Comparison of ENCODE assay signal across 8 cellular contexts in genomic region chr16:29863669-29863984, GRCh38. TPM values are rescaled to one million over a fixed set of nuclear protein-coding genes. Genes with fewer than 3 reads are reported as not detected.
DNase-seq lines count a peak whose midpoint lies in the region; ATAC-seq and TF ChIP-seq lines count a peak whose summit lies in the region.

No MANE protein-coding gene starts in this region.

- H3K4me1 ChIP-seq in NT2/D1 (ENCODE audit: insufficient read depth, insufficient read length) = peaks cover 7% of the 10 kb centered on the region
- peaks cover 19% of the 10 kb centered on the region for H3K4me1 ChIP-seq in effector memory CD4-positive, alpha-beta T cell (ENCODE audit: control insufficient read depth, insufficient read depth, low read length, poor library complexity, severe bottlenecking)
- peaks cover 21 to 23% of the 10 kb centered on the region in 2 experiments for H3K4me1 ChIP-seq in neutrophil (ENCODE audit: control insufficient read depth in 1 of 2, insufficient read depth in 1 of 2, low read depth in 1 of 2, low read length in 1 of 2)

- H3K27me3 ChIP-seq in CD4-positive, alpha-beta T cell (ENCODE audit: control insufficient read depth, insufficient read depth, low read length) = no peaks in the 10 kb centered on the region
- no peaks in the 10 kb centered on the region for H3K27me3 ChIP-seq in NT2/D1 (ENCODE audit: insufficient read depth, insufficient read length)
- H3K27me3 ChIP-seq in effector memory CD4-positive, alpha-beta T cell (replicated peaks; ENCODE audit: control insufficient read depth, insufficient read depth, low read length, poor library complexity, severe bottlenecking) = no peaks in the 10 kb centered on the region
- H3K27me3 ChIP-seq in neutrophil = peaks cover 9% of the 10 kb centered on the region

- H3K4me3 ChIP-seq in NT2/D1 (ENCODE audit: insufficient read length, low read depth) (peak overlapping the region; percentile 13), neutrophil (ENCODE audit: low read depth in 1 of 2, low read length in 1 of 2) (peak overlapping the region; percentile 87 to 95)
- H3K4me3 ChIP-seq in effector memory CD4-positive, alpha-beta T cell (ENCODE audit: insufficient read depth, low read depth, low read length, poor library complexity, severe bottlenecking) = no peak overlapping the region

- H3K9me3 ChIP-seq in CD4-positive, alpha-beta T cell (ENCODE audit: control insufficient read depth, low read length) = no peaks in the 10 kb centered on the region
- no peaks in the 10 kb centered on the region for H3K9me3 ChIP-seq in NT2/D1 (ENCODE audit: insufficient read depth, low read length)
- no peaks in the 10 kb centered on the region for H3K9me3 ChIP-seq in effector memory CD4-positive, alpha-beta T cell (ENCODE audit: control insufficient read depth, low read length)
- H3K9me3 ChIP-seq in neutrophil = no peaks in the 10 kb centered on the region

- no peak for ATAC-seq in CD4-positive, alpha-beta T cell (ENCODE audit: poor library complexity)
- ATAC-seq in GM18909 (IDR thresholded peaks at IDR 0.05; ENCODE audit: poor library complexity, unreplicated experiment) = no peak
- ATAC-seq in HG02973 (IDR thresholded peaks at IDR 0.05; ENCODE audit: unreplicated experiment) = no peak

- peak overlapping the region; percentile 95 for H3K4me3 Mint-ChIP-seq in CD4-positive, alpha-beta T cell

- peak overlapping the region; percentile 87 for H3K27ac ChIP-seq in CD4-positive, alpha-beta T cell (ENCODE audit: low read depth, low read length)
- H3K27ac ChIP-seq in effector memory CD4-positive, alpha-beta T cell (ENCODE audit: insufficient read depth, low read length, poor library complexity, severe bottlenecking) = peak overlapping the region; percentile 93
- H3K27ac ChIP-seq in neutrophil = peak overlapping the region; percentile 96

- peaks cover 22% of the 10 kb centered on the region for H3K4me1 Mint-ChIP-seq in CD4-positive, alpha-beta T cell (ENCODE audit: low read depth)

- POLR2A ChIA-PET in CD4-positive, alpha-beta T cell (lab: Charles Lee) = interaction anchor here (0.8 to 2.5 kb wide), 14 partner anchors 13 to 162 kb away, joined by 3 to 16 read pairs (median 6); partner anchors contain the start of genes ASPHD1, KCTD13, KIF22 and MVP

- CTCF ChIA-PET in CD4-positive, alpha-beta T cell (lab: Charles Lee) = interaction anchor here (0.6 to 2.3 kb wide), 10 partner anchors 15 to 163 kb away, joined by 3 to 11 read pairs (median 4); partner anchors contain the start of genes KIF22 and PAGR1

- no peaks in the 10 kb centered on the region for H3K27me3 Mint-ChIP-seq in CD4-positive, alpha-beta T cell

- intact Hi-C loops in CD4-positive, alpha-beta T cell (cut with DNase I, micrococcal nuclease) = loop anchor here (1.0 to 5.0 kb wide), 8 partner anchors 36 to 795 kb away; partner anchors contain the start of genes INO80E (in 2 of the 2), FBRS (in 1 of the 2), HIRIP3 (in 1 of the 2) and PAGR1 (in 1 of the 2)

- no peak for TF ChIP-seq CTCF in CD4-positive, alpha-beta T cell (IDR thresholded peaks at IDR 0.05)
- TF ChIP-seq CTCF in neutrophil (IDR thresholded peaks at IDR 0.05) = no peak

- peak overlapping the region; percentile 95 for H3K27ac Mint-ChIP-seq in CD4-positive, alpha-beta T cell

- H3K36me3 ChIP-seq in NT2/D1 (ENCODE audit: insufficient read depth, insufficient read length, low read length) (peaks cover 28% of the 10 kb centered on the region), neutrophil (peaks cover 28% of the 10 kb centered on the region)
- peaks cover 21% of the 10 kb centered on the region for H3K36me3 ChIP-seq in effector memory CD4-positive, alpha-beta T cell (ENCODE audit: control insufficient read depth, insufficient read depth, low read length)

- no peaks in the 10 kb centered on the region for H3K9me3 Mint-ChIP-seq in CD4-positive, alpha-beta T cell

- peaks cover 39% of the 10 kb centered on the region for H3K36me3 Mint-ChIP-seq in CD4-positive, alpha-beta T cell (ENCODE audit: low read depth)

- DNase-seq in CD4-positive, alpha-beta T cell = no peak
- DNase-seq in NT2/D1 (ENCODE audit: low read depth, low spot score) = no peak
- no peak for DNase-seq in effector memory CD4-positive, alpha-beta T cell
- no peak for DNase-seq in NCI-H1092 (lab: John Stamatoyannopoulos, UW)
- DNase-seq in putamen (ENCODE audit: low spot score) = no peak

- H3K9ac ChIP-seq in NT2/D1 (ENCODE audit: insufficient read length, low read depth) = peak overlapping the region; percentile 65

RNA-seq across cellular contexts. Expression of gene CDIPT, which starts 0.6 kb away (rescaled TPM):
- 10 to 100 TPM; 25.7 to 27.0 TPM for total RNA-seq in CD4-positive, alpha-beta T cell

RNA-seq across cellular contexts. Expression of gene SEZ6L2, which starts 35.7 kb away (rescaled TPM):
- total RNA-seq in CD4-positive, alpha-beta T cell = not detected

RNA-seq across cellular contexts. Expression of gene ASPHD1, which starts 36.7 kb away (rescaled TPM):
- total RNA-seq in CD4-positive, alpha-beta T cell = not detected

RNA-seq across cellular contexts. Expression of gene MVP, which starts 43.4 kb away (rescaled TPM):
- 100 to 1,000 TPM; 115 to 118 TPM for total RNA-seq in CD4-positive, alpha-beta T cell

RNA-seq across cellular contexts. Expression of gene PAGR1, which starts 47.7 kb away (rescaled TPM):
- total RNA-seq in CD4-positive, alpha-beta T cell = 10 to 100 TPM; 20.3 TPM
